Comparison of ENCODE assay signal across 10 cellular contexts in the genomic region with DNA sequence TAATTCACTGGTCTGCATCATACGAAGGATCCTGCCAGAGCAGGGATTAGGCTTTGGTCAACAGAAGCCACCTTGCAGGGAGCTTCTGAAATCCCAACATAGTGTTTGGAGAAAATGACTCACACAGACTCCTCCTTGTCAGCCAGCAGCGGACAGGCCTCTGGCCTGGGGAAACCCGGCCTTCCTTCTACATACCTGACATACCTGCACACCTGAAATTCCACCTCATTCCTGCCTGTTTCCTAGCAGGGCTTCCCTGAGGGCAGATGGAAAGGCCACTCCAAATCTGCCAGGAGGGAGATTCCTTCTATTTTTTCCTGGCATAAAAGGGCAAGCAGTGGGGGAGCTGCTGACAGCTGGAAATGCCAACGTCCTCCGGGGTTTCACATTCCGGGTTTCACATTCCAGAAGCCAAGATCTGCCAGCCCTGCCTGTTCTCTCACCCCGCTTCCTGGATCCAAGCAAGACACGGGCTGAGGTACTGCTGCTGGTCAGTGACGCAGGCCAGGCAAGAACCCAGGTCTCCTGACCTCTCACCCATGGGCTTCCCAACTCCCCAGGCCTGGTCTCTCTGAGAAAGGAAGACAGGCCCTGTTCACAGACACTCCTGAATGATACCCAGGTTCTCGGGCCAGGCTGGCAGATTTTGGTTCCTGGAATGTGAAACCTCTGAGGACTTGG. TPM values are rescaled to one million over a fixed set of nuclear protein-coding genes. Genes with fewer than 3 reads are reported as not detected.
DNase-seq lines count a peak whose midpoint lies in the region; ATAC-seq, FAIRE-seq and TF ChIP-seq lines count a peak whose summit lies in the region.
"Had no signal": no experiment of that assay in that cellular context is flagged by ENCODE, and none has a peak within 500 bp of the region (broad histone marks: within the 10 kb centered on the region; RNA-seq: fewer than 3 reads in every experiment).

No MANE protein-coding gene starts in this region.

- H3K36me3 ChIP-seq in bronchial epithelial cell (ENCODE audit: control insufficient read depth, insufficient read depth, low read length), result no peaks in the 10 kb centered on the region
- H3K36me3 ChIP-seq in suprapubic skin, result no peaks in the 10 kb centered on the region

- TF ChIP-seq EP300 in suprapubic skin (IDR thresholded peaks at IDR 0.05), result no peak

- ATAC-seq in HG02763 (IDR thresholded peaks at IDR 0.05; ENCODE audit: unreplicated experiment) (no peak), HG02870 (IDR thresholded peaks at IDR 0.05; ENCODE audit: unreplicated experiment) (no peak)

- WGBS in suprapubic skin, result 30% methylated on average over 3 of the region's 10 CpGs

- TF ChIP-seq POLR2A in suprapubic skin (IDR thresholded peaks at IDR 0.05), result no peak

- peak overlapping the region; percentile 41 for H3K27ac ChIP-seq in suprapubic skin

- no peaks in the 10 kb centered on the region for H3K9me3 ChIP-seq in suprapubic skin

- no peak overlapping the region for H3K4me3 ChIP-seq in bronchial epithelial cell (ENCODE audit: low read depth, low read length)
- no peak overlapping the region for H3K4me3 ChIP-seq in suprapubic skin
- H3K4me3 ChIP-seq: coronary artery had no signal

- TF ChIP-seq CTCF in bronchial epithelial cell (IDR thresholded peaks at IDR 0.05; ENCODE audit: insufficient read depth, low read length, severe bottlenecking), result no peak
- TF ChIP-seq CTCF in suprapubic skin (IDR thresholded peaks at IDR 0.05), result no peak

- DNase-seq in LHCN-M2 (ENCODE audit: low read depth) (peak; percentile 75), bronchial epithelial cell (ENCODE audit: low read depth) (peak; percentile 89), islet precursor cell (peak; percentile 98), suprapubic skin (ENCODE audit: low spot score in 2 of 2) (no peak), NCI-H1417 treated with DMSO at 0.1 percent for 48 hours (lab: John Stamatoyannopoulos, UW) (no peak), epidermal melanocyte (ENCODE audit: insufficient read length, low spot score) (no peak)

- FAIRE-seq in bronchial epithelial cell (lab: Jason Lieb, UNC), result peak; percentile 99

- peaks cover 52% of the 10 kb centered on the region for H3K4me1 ChIP-seq in suprapubic skin

- H3K27me3 ChIP-seq in bronchial epithelial cell (ENCODE audit: control insufficient read depth, insufficient read depth, low read length) (no peaks in the 10 kb centered on the region), suprapubic skin (peaks cover 17% of the 10 kb centered on the region)

RNA-seq across cellular contexts. Expression of a gene that starts 18.2 kb away (rescaled TPM):
- total RNA-seq in LHCN-M2 (2014; rRNA removed), result not detected in 2 replicates
- polyA plus RNA-seq in LHCN-M2 (2012), result not detected
- total RNA-seq in bronchial epithelial cell, result not detected in 2 replicates
- not detected for total RNA-seq in suprapubic skin
- total RNA-seq: activated T-helper 2 cell treated with anti-CD3 and anti-CD28 coated beads, Interferon-gamma antibody, Interleukin-2, Interleukin-4, amounts not matched to agents 10 μg/mL and 5 μg/mL and 100 μg/mL, durations not matched to agents 14 hours and 24 hours and 36 hours had no signal

Comparison
In these comparisons a context has a peak if more than half of its experiments do, and no peak if none do; other contexts are left out.
1. DNase-seq: peak in LHCN-M2 (single experiment), bronchial epithelial cell (single experiment) and islet precursor cell (single experiment); none in suprapubic skin (0 of 2), NCI-H1417 treated with DMSO at 0.1 percent for 48 hours (single experiment) and epidermal melanocyte (single experiment).